Comparison of ENCODE assay signal across 21 cellular contexts in genomic region chr9:109831996-109832395, GRCh38. TPM values are rescaled to one million over a fixed set of nuclear protein-coding genes. Genes with fewer than 3 reads are reported as not detected.
DNase-seq lines count a peak whose midpoint lies in the region; ATAC-seq and TF ChIP-seq lines count a peak whose summit lies in the region.
"Had no signal": no experiment of that assay in that cellular context is flagged by ENCODE, and none has a peak within 500 bp of the region (broad histone marks: within the 10 kb centered on the region; RNA-seq: fewer than 3 reads in every experiment).

No MANE protein-coding gene starts in this region.

- no peak overlapping the region for H3K4me3 ChIP-seq in fibroblast of pulmonary artery (replicated peaks; ENCODE audit: low read depth, low read length)
- H3K4me3 ChIP-seq in heart left ventricle, result no peak overlapping the region
- H3K4me3 ChIP-seq in right cardiac atrium (ENCODE audit: low read length), result no peak overlapping the region
- H3K4me3 ChIP-seq in osteoblast (ENCODE audit: insufficient read depth, low read length), result no peak overlapping the region
- H3K4me3 ChIP-seq: A549; BLaER1 treated with 17β-estradiol and CSF1 and Interleukin-3, amounts not matched to agents 10 nM and 100 nM; SJSA1 had no signal

- no TSS peak for BruUV-seq in Calu3 (replicated peaks; lab: Mats Ljungman, UMichigan)

- H3K9me3 Mint-ChIP-seq in Calu3 (ENCODE audit: low read depth, unreplicated experiment), result peaks cover 2% of the 10 kb centered on the region
- H3K9me3 Mint-ChIP-seq: CD4-positive, alpha-beta T cell had no signal

- no peak overlapping the region for H3K4me3 Mint-ChIP-seq in Calu3 (ENCODE audit: low read depth, unreplicated experiment)
- H3K4me3 Mint-ChIP-seq: CD4-positive, alpha-beta T cell; IgD-negative memory B cell had no signal

- peaks cover 0 to 6% (median 0%) of the 10 kb centered on the region in 12 donors for H3K9me3 ChIP-seq in heart left ventricle
- H3K9me3 ChIP-seq in right cardiac atrium (ENCODE audit: control insufficient read depth, low read length), result no peaks in the 10 kb centered on the region
- no peaks in the 10 kb centered on the region for H3K9me3 ChIP-seq in osteoblast (ENCODE audit: low read depth, low read length)
- H3K9me3 ChIP-seq: A549, SJSA1 had no signal

- TF ChIP-seq POLR2A in heart left ventricle (IDR thresholded peaks at IDR 0.05), result no peak

- 35 to 54% (median 45%) methylated on average over 5 of the region's 5 CpGs for WGBS in heart left ventricle, 4 donors
- 39% methylated on average over 5 of the region's 5 CpGs for WGBS in right cardiac atrium

- H3K27me3 Mint-ChIP-seq in Calu3 (ENCODE audit: unreplicated experiment), result peaks cover 23% of the 10 kb centered on the region

- H3K27ac Mint-ChIP-seq in Calu3 (ENCODE audit: unreplicated experiment), result no peak overlapping the region
- H3K27ac Mint-ChIP-seq: CD4-positive, alpha-beta T cell; IgD-negative memory B cell had no signal

- intact Hi-C loops in heart left ventricle (cut with DNase I) (no loop called here), right cardiac atrium (cut with DNase I) (no loop called here), Calu3 (cut with micrococcal nuclease; ENCODE audit: unreplicated experiment) (no loop called here)

- DNase-seq in fibroblast of pulmonary artery (ENCODE audit: low read depth), result peak; percentile 6
- peak in 1 of 5 donors; percentile 44 for DNase-seq in heart left ventricle
- DNase-seq in right cardiac atrium, result peak in 1 of 3 donors; percentile 46
- peak; percentile 39 for DNase-seq in osteoblast (ENCODE audit: insufficient read length, low spot score, missing footprints)
- DNase-seq in Calu3, result no peak
- DNase-seq in NCI-H1930 (lab: John Stamatoyannopoulos, UW), result no peak
- no peak for DNase-seq in HuH-7.5 (ENCODE audit: low spot score)
- DNase-seq: AML-193; CD4-positive, alpha-beta T cell; HCEC 1CT; NCI-H1048; NCI-H1436; NCI-H187 treated with DMSO at 0.1 percent for 48 hours; NCI-H2107; NCI-H524; NCI-H774 had no signal

- CTCF ChIA-PET in Calu3 (lab: Charles Lee), result interaction anchor here (0.6 kb wide), 1 partner anchor 10 kb away, joined by 4 read pairs; no protein-coding TSS in a partner anchor

- H3K27me3 ChIP-seq in heart left ventricle (no peaks in the 10 kb centered on the region), right cardiac atrium (ENCODE audit: control insufficient read depth, insufficient read depth) (no peaks in the 10 kb centered on the region), osteoblast (ENCODE audit: insufficient read depth, low read length) (no peaks in the 10 kb centered on the region)
- H3K27me3 ChIP-seq: BLaER1 treated with 17β-estradiol and CSF1 and Interleukin-3, amounts not matched to agents 10 nM and 100 nM; SJSA1 had no signal

- H3K4me1 ChIP-seq in heart left ventricle, result peaks cover 0 to 33% (median 12%) of the 10 kb centered on the region in 12 donors
- H3K4me1 ChIP-seq in right cardiac atrium (ENCODE audit: control insufficient read depth, insufficient read depth, low read length), result peaks cover 6% of the 10 kb centered on the region
- no peaks in the 10 kb centered on the region for H3K4me1 ChIP-seq in osteoblast (ENCODE audit: insufficient read depth, low read length)
- H3K4me1 ChIP-seq: A549; BLaER1 treated with 17β-estradiol and CSF1 and Interleukin-3, amounts not matched to agents 10 nM and 100 nM; SJSA1 had no signal

- no peak overlapping the region for H3K4me2 ChIP-seq in osteoblast (ENCODE audit: insufficient read depth, low read length)
- H3K4me2 ChIP-seq: A549; BLaER1 treated with 17β-estradiol and CSF1 and Interleukin-3, amounts not matched to agents 10 nM and 100 nM had no signal

- peaks cover 11% of the 10 kb centered on the region for H4K20me1 ChIP-seq in osteoblast (ENCODE audit: insufficient read depth, low read length)
- H4K20me1 ChIP-seq: BLaER1 treated with 17β-estradiol and CSF1 and Interleukin-3, amounts not matched to agents 10 nM and 100 nM had no signal

- H3K36me3 Mint-ChIP-seq in Calu3 (ENCODE audit: insufficient read depth, unreplicated experiment), result no peaks in the 10 kb centered on the region
- H3K36me3 Mint-ChIP-seq: IgD-negative memory B cell had no signal

- peaks cover 20% of the 10 kb centered on the region for H3K79me2 ChIP-seq in osteoblast (ENCODE audit: insufficient read depth, low read length)

- ATAC-seq in heart left ventricle (peak; percentile 76 to 89 (median 86)), right cardiac atrium (peak; percentile 80 to 90), GM19463 (IDR thresholded peaks at IDR 0.05; ENCODE audit: unreplicated experiment) (no peak)
- ATAC-seq: A549 had no signal

- no peaks in the 10 kb centered on the region for H3K36me3 ChIP-seq in heart left ventricle
- H3K36me3 ChIP-seq in osteoblast (ENCODE audit: insufficient read depth, low read length), result no peaks in the 10 kb centered on the region
- H3K36me3 ChIP-seq: BLaER1 treated with 17β-estradiol and CSF1 and Interleukin-3, amounts not matched to agents 10 nM and 100 nM had no signal

- no peak overlapping the region for H2AFZ ChIP-seq in osteoblast (ENCODE audit: low read length)

- no peak for TF ChIP-seq CTCF in fibroblast of pulmonary artery (IDR thresholded peaks at IDR 0.05; ENCODE audit: low read length, missing control alignments)
- no peak for TF ChIP-seq CTCF in heart left ventricle (IDR thresholded peaks at IDR 0.05)
- no peak for TF ChIP-seq CTCF in osteoblast (IDR thresholded peaks at IDR 0.05; ENCODE audit: extremely low read depth, low read depth, low read length)
- TF ChIP-seq CTCF in Calu3 (IDR thresholded peaks at IDR 0.05; ENCODE audit: unreplicated experiment), result no peak

- peaks cover 9% of the 10 kb centered on the region for H3K4me1 Mint-ChIP-seq in Calu3 (ENCODE audit: low read depth, unreplicated experiment)
- H3K4me1 Mint-ChIP-seq: IgD-negative memory B cell had no signal

- H3K27ac ChIP-seq in heart left ventricle, result peak overlapping the region in 5 of 12 donors; percentile 7 to 49 (median 19)
- H3K27ac ChIP-seq in right cardiac atrium (ENCODE audit: low read length), result no peak overlapping the region
- no peak overlapping the region for H3K27ac ChIP-seq in osteoblast (ENCODE audit: low read depth, low read length)
- H3K27ac ChIP-seq: A549; BLaER1 treated with 17β-estradiol and CSF1 and Interleukin-3, amounts not matched to agents 10 nM and 100 nM; SJSA1 had no signal

RNA-seq across cellular contexts. Expression of gene PALM2AKAP2, which starts 52.0 kb away (rescaled TPM):
- total RNA-seq in heart left ventricle (100 to 1,000 TPM in 2 of 9 donors, 10 to 100 TPM in 7; 38.7 to 132 (median 83.9) TPM), right cardiac atrium (100 to 1,000 TPM in 1 of 4 donors, 10 to 100 TPM in 3; 82.5 to 130 (median 86.2) TPM), osteoblast (19.4 and 25.3 TPM in 2 replicates), Calu3 (2022) (2.9 TPM in 1 of 2 replicates, not detected in the other)
- polyA plus RNA-seq in heart left ventricle (10 to 100 TPM in 1 of 2 donors, 1 to 10 TPM in 1; 4.1 to 18.2 TPM), right cardiac atrium (7.6 TPM)
- total RNA-seq: CD4-positive, alpha-beta T cell had no signal

Comparison
In these comparisons a context has a peak if more than half of its experiments do, and no peak if none do; other contexts are left out.
1. DNase-seq: peak in fibroblast of pulmonary artery (single experiment) and osteoblast (single experiment); none in Calu3 (single experiment), NCI-H1930 (0 of 2) and HuH-7.5 (single experiment).